Comparison of ENCODE assay signal across 13 cellular contexts in genomic region chr22:25053153-25053805, GRCh38.
A peak's percentile ranks its signal among the peaks of the same experiment; 100 is the strongest.
DNase-seq lines count a peak whose midpoint lies in the region; ATAC-seq, FAIRE-seq and TF ChIP-seq lines count a peak whose summit lies in the region.
"Had no signal": no experiment of that assay in that cellular context is flagged by ENCODE, and none has a peak within 500 bp of the region (broad histone marks: within the 10 kb centered on the region; RNA-seq: fewer than 3 reads in every experiment).

No MANE protein-coding gene starts in this region.

- no peak overlapping the region for H3K4me2 ChIP-seq in endothelial cell of umbilical vein (ENCODE audit: insufficient read depth, low read length)
- no peak overlapping the region for H3K4me2 ChIP-seq in trophoblast cell (ENCODE audit: low read length)

- WGBS in trophoblast cell (ENCODE audit: extremely low coverage, insufficient coverage, insufficient read length) = no CpG with 5 or more reads among the region's 7 CpGs

- intact Hi-C loops in Panc1 (cut with micrococcal nuclease; ENCODE audit: unreplicated experiment) = no loop called here
- intact Hi-C loops in endothelial cell of umbilical vein (cut with micrococcal nuclease) = no loop called here

- peaks cover 3% of the 10 kb centered on the region for H3K79me1 ChIP-seq in trophoblast cell (ENCODE audit: low read length)

- BruUV-seq in Panc1 (replicated peaks; lab: Mats Ljungman, UMichigan) (no TSS peak), endothelial cell of umbilical vein (replicated peaks; lab: Mats Ljungman, UMichigan) (no TSS peak)

- H3K23ac ChIP-seq in trophoblast cell (ENCODE audit: low read length) = no peak overlapping the region

- H3K4me1 ChIP-seq in ACC112 (ENCODE audit: control insufficient read depth, insufficient read depth, low read length, unreplicated experiment) = peaks cover 7% of the 10 kb centered on the region
- H3K4me1 ChIP-seq in Panc1 (ENCODE audit: control insufficient read depth, insufficient read depth, low read length) = peaks cover 2% of the 10 kb centered on the region; the same call in 1 of the 2 replicates
- peaks cover 7% of the 10 kb centered on the region for H3K4me1 ChIP-seq in endothelial cell of umbilical vein (ENCODE audit: control insufficient read depth, extremely low read depth, insufficient read depth, low read length)
- peaks cover 0 to 3% of the 10 kb centered on the region in 2 experiments for H3K4me1 ChIP-seq in trophoblast cell (ENCODE audit: control insufficient read depth in 1 of 2, insufficient read depth in 2 of 2, low read length in 2 of 2)

- peak overlapping the region; percentile 35 for H4K8ac ChIP-seq in trophoblast cell (ENCODE audit: low read depth, low read length)

- H4K91ac ChIP-seq in trophoblast cell (ENCODE audit: low read depth, low read length) = peak overlapping the region; percentile 55

- H3K18ac ChIP-seq in trophoblast cell (ENCODE audit: low read length) = no peak overlapping the region

- H2BK12ac ChIP-seq in trophoblast cell (ENCODE audit: low read length) = peak overlapping the region; percentile 48

- peak overlapping the region; percentile 35 for H3K14ac ChIP-seq in trophoblast cell (ENCODE audit: low read length)

- CTCF ChIA-PET in Panc1 (lab: Charles Lee) = no interaction called here
- CTCF ChIA-PET in endothelial cell of umbilical vein (lab: Charles Lee) = interaction anchor here (1.1 to 11.6 kb wide), 5 partner anchors 21 to 284 kb away, joined by 3 to 378 read pairs (median 4); partner anchors contain the start of genes KIAA1671 and LHFPL7

- H2AFZ ChIP-seq in ACC112 (ENCODE audit: low read length, unreplicated experiment) (no peak overlapping the region), endothelial cell of umbilical vein (ENCODE audit: low read depth, low read length) (no peak overlapping the region), trophoblast cell (ENCODE audit: insufficient read depth, low read length, poor library complexity) (no peak overlapping the region)

- POLR2A ChIA-PET in Panc1 (lab: Charles Lee) = no interaction called here
- POLR2A ChIA-PET in endothelial cell of umbilical vein (lab: Charles Lee) = no interaction called here

- no peak for TF ChIP-seq CTCF in Panc1 (IDR thresholded peaks at IDR 0.05)
- no peak for TF ChIP-seq CTCF in endothelial cell of umbilical vein (IDR thresholded peaks at IDR 0.05; ENCODE audit: extremely low read depth in 1 of 2, insufficient read depth in 1 of 2, low read depth in 1 of 2, low read length in 2 of 2)

- FAIRE-seq in endothelial cell of umbilical vein (lab: Jason Lieb, UNC) = no peak
- FAIRE-seq: D721Med had no signal

- peak overlapping the region; percentile 38 for H2BK5ac ChIP-seq in trophoblast cell (ENCODE audit: low read depth, low read length, poor library complexity)

- no peaks in the 10 kb centered on the region for H3K9me3 ChIP-seq in Panc1 (ENCODE audit: control insufficient read depth, insufficient read depth, low read depth, low read length)
- no peaks in the 10 kb centered on the region for H3K9me3 ChIP-seq in endothelial cell of umbilical vein (replicated peaks; ENCODE audit: control insufficient read depth, insufficient read depth, low read length)
- H3K9me3 ChIP-seq in trophoblast cell (ENCODE audit: insufficient read depth, low read depth, low read length) = peaks cover 5% of the 10 kb centered on the region

- H2AK5ac ChIP-seq in trophoblast cell (ENCODE audit: low read length) = no peak overlapping the region

- H4K12ac ChIP-seq in trophoblast cell (ENCODE audit: low read depth, low read length) = no peak overlapping the region

- H3K9ac ChIP-seq in endothelial cell of umbilical vein (replicated peaks; ENCODE audit: extremely low read depth, insufficient read depth, low read length) = no peak overlapping the region
- no peak overlapping the region for H3K9ac ChIP-seq in trophoblast cell (ENCODE audit: low read length)

- no peak overlapping the region for H3K4ac ChIP-seq in trophoblast cell (ENCODE audit: low read depth, low read length)

- H3K27me3 ChIP-seq in ACC112 (ENCODE audit: insufficient read depth, low read length) = no peaks in the 10 kb centered on the region
- H3K27me3 ChIP-seq in Panc1 (ENCODE audit: control insufficient read depth, insufficient read depth, low read length) = no peaks in the 10 kb centered on the region
- H3K27me3 ChIP-seq in endothelial cell of umbilical vein (ENCODE audit: control insufficient read depth in 2 of 2, insufficient read depth in 2 of 2, low read length in 2 of 2) = no peaks in the 10 kb centered on the region
- no peaks in the 10 kb centered on the region for H3K27me3 ChIP-seq in trophoblast cell (ENCODE audit: insufficient read depth, low read length)

- dilution Hi-C loops in endothelial cell of umbilical vein (cut with MboI; ENCODE audit: extremely low pct_ligation_motif_present, low sequenced_read_pairs) = no loop called here

- H3K36me3 ChIP-seq in ACC112 (ENCODE audit: insufficient read depth, low read length) (peaks cover 9% of the 10 kb centered on the region; the same call in 1 of the 2 replicates), Panc1 (ENCODE audit: control insufficient read depth, insufficient read depth, low read length) (peaks cover 3% of the 10 kb centered on the region; the same call in 1 of the 2 replicates), endothelial cell of umbilical vein (ENCODE audit: control insufficient read depth in 2 of 2, extremely low read depth in 1 of 2, insufficient read depth in 2 of 2, low read length in 2 of 2) (peaks cover 0 to 13% of the 10 kb centered on the region in 2 experiments), trophoblast cell (ENCODE audit: control insufficient read depth in 1 of 2, insufficient read depth in 2 of 2, low read length in 2 of 2) (no peaks in the 10 kb centered on the region)

- H4K20me1 ChIP-seq in endothelial cell of umbilical vein (replicated peaks; ENCODE audit: control insufficient read depth, extremely low read depth, insufficient read depth, low read length) = no peaks in the 10 kb centered on the region

- H3K4me3 ChIP-seq in ACC112 (ENCODE audit: low read depth, low read length) (no peak overlapping the region), Panc1 (ENCODE audit: low read depth in 2 of 2, low read length in 2 of 2) (no peak overlapping the region), endothelial cell of umbilical vein (replicated peaks in 1 of 3; ENCODE audit: insufficient read depth in 1 of 3, low read depth in 1 of 3, low read length in 3 of 3) (no peak overlapping the region), trophoblast cell (ENCODE audit: low read depth, low read length) (no peak overlapping the region)

- in situ Hi-C loops in Panc1 (cut with HindIII; ENCODE audit: low pct_unique_long_range_greater_than_20kb, low sequenced_read_pairs) = no loop called here

- H2BK120ac ChIP-seq in trophoblast cell (ENCODE audit: insufficient read depth, low read length, poor library complexity) = peak overlapping the region; percentile 39

- DNase-seq in Panc1 (ENCODE audit: low read depth, low spot score) (peak; percentile 45), endothelial cell of umbilical vein (ENCODE audit: low read depth, low spot score) (peak; percentile 44), trophoblast cell (peak in 1 of 2 donors; percentile 43), NCI-H82 treated with DMSO at 0.1 percent for 48 hours (lab: John Stamatoyannopoulos, UW; ENCODE audit: unreplicated experiment) (no peak), NCI-H526 treated with DMSO at 0.1 percent for 48 hours (lab: John Stamatoyannopoulos, UW) (no peak), amniotic stem cell (lab: John Stamatoyannopoulos, UW) (no peak)
- DNase-seq: endodermal cell, NCI-H1048, retina had no signal

- no peak for ATAC-seq in Panc1
- ATAC-seq in GM19467 (IDR thresholded peaks at IDR 0.05; ENCODE audit: unreplicated experiment) = no peak
- ATAC-seq: SK-N-SH treated with all-trans-retinoic acid at 6 μM for 48 hours had no signal

- no peak for TF ChIP-seq POLR2A in endothelial cell of umbilical vein (IDR thresholded peaks at IDR 0.05; ENCODE audit: low read depth, low read length)

- no peaks in the 10 kb centered on the region for H3K79me2 ChIP-seq in ACC112 (ENCODE audit: control insufficient read depth, insufficient read depth, low read length, unreplicated experiment)
- H3K79me2 ChIP-seq in endothelial cell of umbilical vein (ENCODE audit: control insufficient read depth, insufficient read depth, low read length) = no peaks in the 10 kb centered on the region
- H3K79me2 ChIP-seq in trophoblast cell (ENCODE audit: control insufficient read depth, insufficient read depth, low read length, poor library complexity) = no peaks in the 10 kb centered on the region

- H3K27ac ChIP-seq in ACC112 (ENCODE audit: low read depth, low read length) (peak overlapping the region; percentile 19; the same call in 1 of the 2 replicates), Panc1 (ENCODE audit: low read length) (no peak overlapping the region), endothelial cell of umbilical vein (ENCODE audit: insufficient read depth, low read depth, low read length) (peak overlapping the region; percentile 27), trophoblast cell (ENCODE audit: low read depth, low read length) (no peak overlapping the region)

- H3K9me1 ChIP-seq in endothelial cell of umbilical vein (replicated peaks; ENCODE audit: control insufficient read depth, extremely low read depth, insufficient read depth, low read length) = no peaks in the 10 kb centered on the region

TF ChIP-seq in endothelial cell of umbilical vein, 7 proteins besides CTCF, POLR2A, EP300 and RAD21:
- TF ChIP-seq MYC (IDR thresholded peaks at IDR 0.05; ENCODE audit: low read depth, low read length) (no peak), JUN (IDR thresholded peaks at IDR 0.05; ENCODE audit: borderline replicate concordance, insufficient read depth, insufficient read length, low read depth) (no peak), EZH2 (IDR thresholded peaks at IDR 0.05; ENCODE audit: borderline replicate concordance, low read depth, low read length, severe bottlenecking) (no peak), FOS (IDR thresholded peaks at IDR 0.05; ENCODE audit: borderline replicate concordance, insufficient read depth, low read length) (no peak), POLR2AphosphoS5 (IDR thresholded peaks at IDR 0.05; ENCODE audit: insufficient read depth, low read depth, low read length) (no peak), GATA2 (IDR thresholded peaks at IDR 0.05; ENCODE audit: insufficient read depth, insufficient read length, low read depth, low read length) (no peak), MAX (IDR thresholded peaks at IDR 0.05; ENCODE audit: insufficient read depth, insufficient read length) (no peak)

Comparison
In these comparisons a context has a peak if more than half of its experiments do, and no peak if none do; other contexts are left out.
1. H3K27ac ChIP-seq: peak in ACC112 (single experiment) and endothelial cell of umbilical vein (single experiment); none in Panc1 (single experiment) and trophoblast cell (single experiment).
2. DNase-seq: peak in Panc1 (single experiment) and endothelial cell of umbilical vein (single experiment); none in NCI-H82 treated with DMSO at 0.1 percent for 48 hours (single experiment), NCI-H526 treated with DMSO at 0.1 percent for 48 hours (single experiment) and amniotic stem cell (single experiment).